1 cellular context compared by ENCODE assay signal in the genomic region with DNA sequence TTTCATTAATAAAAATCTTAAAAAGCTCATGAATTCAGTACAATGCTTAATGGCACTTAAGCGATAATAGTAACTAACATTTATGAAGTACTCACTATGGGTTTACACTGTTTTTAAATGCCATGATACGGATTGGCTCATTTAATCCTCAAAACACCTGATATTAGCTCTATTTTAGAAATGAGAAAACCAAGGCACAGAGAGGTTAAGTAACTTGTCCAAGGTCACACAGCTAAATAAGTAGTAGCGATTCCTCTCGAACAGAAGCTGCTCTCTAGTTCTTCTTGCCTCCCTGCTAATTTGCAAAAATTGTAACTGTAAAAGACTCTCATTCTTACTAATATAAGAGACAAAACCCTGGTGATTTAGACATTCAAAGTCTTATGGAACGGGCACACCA.
TF ChIP-seq lines count a peak whose summit lies in the region.

No MANE protein-coding gene starts in this region.

TF ChIP-seq in HCT116, 20 proteins besides CTCF, POLR2A, EP300 and RAD21 (continued from another document):
- TF ChIP-seq, protein P1, sequence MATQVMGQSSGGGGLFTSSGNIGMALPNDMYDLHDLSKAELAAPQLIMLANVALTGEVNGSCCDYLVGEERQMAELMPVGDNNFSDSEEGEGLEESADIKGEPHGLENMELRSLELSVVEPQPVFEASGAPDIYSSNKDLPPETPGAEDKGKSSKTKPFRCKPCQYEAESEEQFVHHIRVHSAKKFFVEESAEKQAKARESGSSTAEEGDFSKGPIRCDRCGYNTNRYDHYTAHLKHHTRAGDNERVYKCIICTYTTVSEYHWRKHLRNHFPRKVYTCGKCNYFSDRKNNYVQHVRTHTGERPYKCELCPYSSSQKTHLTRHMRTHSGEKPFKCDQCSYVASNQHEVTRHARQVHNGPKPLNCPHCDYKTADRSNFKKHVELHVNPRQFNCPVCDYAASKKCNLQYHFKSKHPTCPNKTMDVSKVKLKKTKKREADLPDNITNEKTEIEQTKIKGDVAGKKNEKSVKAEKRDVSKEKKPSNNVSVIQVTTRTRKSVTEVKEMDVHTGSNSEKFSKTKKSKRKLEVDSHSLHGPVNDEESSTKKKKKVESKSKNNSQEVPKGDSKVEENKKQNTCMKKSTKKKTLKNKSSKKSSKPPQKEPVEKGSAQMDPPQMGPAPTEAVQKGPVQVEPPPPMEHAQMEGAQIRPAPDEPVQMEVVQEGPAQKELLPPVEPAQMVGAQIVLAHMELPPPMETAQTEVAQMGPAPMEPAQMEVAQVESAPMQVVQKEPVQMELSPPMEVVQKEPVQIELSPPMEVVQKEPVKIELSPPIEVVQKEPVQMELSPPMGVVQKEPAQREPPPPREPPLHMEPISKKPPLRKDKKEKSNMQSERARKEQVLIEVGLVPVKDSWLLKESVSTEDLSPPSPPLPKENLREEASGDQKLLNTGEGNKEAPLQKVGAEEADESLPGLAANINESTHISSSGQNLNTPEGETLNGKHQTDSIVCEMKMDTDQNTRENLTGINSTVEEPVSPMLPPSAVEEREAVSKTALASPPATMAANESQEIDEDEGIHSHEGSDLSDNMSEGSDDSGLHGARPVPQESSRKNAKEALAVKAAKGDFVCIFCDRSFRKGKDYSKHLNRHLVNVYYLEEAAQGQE (IDR thresholded peaks at IDR 0.05; ENCODE audit: low read depth): no peak
- TF ChIP-seq EZH2 (IDR thresholded peaks at IDR 0.05) (no peak), SP1 (IDR thresholded peaks at IDR 0.05; ENCODE audit: low read depth) (no peak), TCF7L2 (IDR thresholded peaks at IDR 0.05; ENCODE audit: borderline replicate concordance, extremely low read depth, insufficient read depth, insufficient read length) (no peak), CBX3 (IDR thresholded peaks at IDR 0.05; ENCODE audit: low read depth) (no peak), ZFX (IDR thresholded peaks at IDR 0.05) (no peak)
- TF ChIP-seq, protein P2, sequence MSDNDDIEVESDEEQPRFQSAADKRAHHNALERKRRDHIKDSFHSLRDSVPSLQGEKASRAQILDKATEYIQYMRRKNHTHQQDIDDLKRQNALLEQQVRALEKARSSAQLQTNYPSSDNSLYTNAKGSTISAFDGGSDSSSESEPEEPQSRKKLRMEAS (IDR thresholded peaks at IDR 0.05): no peak
